ENCODE assay signal across 11 cellular contexts in the genomic region with DNA sequence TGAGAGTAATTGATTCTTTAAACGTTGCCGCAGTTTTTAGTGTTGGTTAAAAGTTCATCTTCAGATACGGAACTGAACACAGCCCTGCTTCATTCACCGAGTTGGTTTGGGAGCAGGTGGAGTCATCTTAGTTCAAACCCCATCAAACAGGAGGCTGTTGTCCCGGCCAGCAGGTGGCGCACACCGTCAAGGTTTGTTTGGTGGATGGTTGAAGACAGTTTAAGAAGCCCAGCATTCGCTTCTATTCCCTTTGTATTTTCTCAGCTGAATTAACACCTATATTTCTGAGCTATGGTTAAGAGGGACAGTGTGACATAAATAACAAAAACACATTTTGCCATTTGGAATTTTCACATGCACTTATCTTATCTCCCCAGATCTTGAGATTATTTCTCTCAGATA. TPM values are rescaled to one million over a fixed set of nuclear protein-coding genes. Genes with fewer than 3 reads are reported as not detected.
DNase-seq lines count a peak whose midpoint lies in the region; ATAC-seq, FAIRE-seq and TF ChIP-seq lines count a peak whose summit lies in the region.
"Not testable (repeated sequence)": the region's sequence is repeated elsewhere in the genome, so short reads cannot be mapped to it uniquely, and the experiment has no call there.
"Had no signal": no experiment of that assay in that cellular context is flagged by ENCODE, and none has a peak within 500 bp of the region (broad histone marks: within the 10 kb centered on the region; RNA-seq: fewer than 3 reads in every experiment).

No MANE protein-coding gene starts in this region.

- POLR2A ChIA-PET in activated CD8-positive, alpha-beta T cell treated with anti-CD3 and anti-CD28 coated beads, Interleukin-2, amount 10 ng/mL, durations not matched to agents 7 days and 5 days (lab: Charles Lee); endothelial cell of umbilical vein (lab: Charles Lee): not testable (repeated sequence)

- not testable (repeated sequence) for H3K36me3 ChIP-seq in endothelial cell of umbilical vein (ENCODE audit: control insufficient read depth in 2 of 2, extremely low read depth in 1 of 2, insufficient read depth in 2 of 2, low read length in 2 of 2); lung (ENCODE audit: control insufficient read depth in 2 of 2, insufficient read depth in 2 of 2, low read length in 2 of 2)

- H3K4me2 ChIP-seq in endothelial cell of umbilical vein (ENCODE audit: insufficient read depth, low read length) = not testable (repeated sequence)

- peak; percentile 77 for ATAC-seq in GM21360 (IDR thresholded peaks at IDR 0.05; ENCODE audit: unreplicated experiment)
- ATAC-seq in HG02884 (IDR thresholded peaks at IDR 0.05; ENCODE audit: unreplicated experiment) = peak; percentile 95
- peak; percentile 83 for ATAC-seq in HG03571 (IDR thresholded peaks at IDR 0.05; ENCODE audit: unreplicated experiment)
- peak; percentile 88 for ATAC-seq in activated CD8-positive, alpha-beta T cell treated with anti-CD3 and anti-CD28 coated beads, Interleukin-2, amount 10 ng/mL, durations not matched to agents 7 days and 5 days
- peak; percentile 69 for ATAC-seq in lung (ENCODE audit: insufficient read depth, low FRiP score)
- ATAC-seq in stimulated activated naive B cell treated with anti-CD40 and anti-IgM and Interleukin-4, amounts not matched to agents 10 μg/mL and 1 μg/mL and 100 μg/mL, for 72 hours (replicated peaks) = peak; percentile 89 to 92

- 8 to 9% methylated on average over 4 of the region's 8 CpGs for WGBS in lung, 2 donors

- H3K36me3 Mint-ChIP-seq in activated CD8-positive, alpha-beta T cell treated with anti-CD3 and anti-CD28 coated beads, Interleukin-2, amount 10 ng/mL, durations not matched to agents 7 days and 5 days (ENCODE audit: low read depth); stimulated activated naive B cell treated with anti-CD40 and anti-IgM and Interleukin-4, amounts not matched to agents 10 μg/mL and 1 μg/mL and 100 μg/mL, for 72 hours: not testable (repeated sequence)

- FAIRE-seq in endothelial cell of umbilical vein (lab: Jason Lieb, UNC) = peak; percentile 98

- not testable (repeated sequence) for H2AFZ ChIP-seq in endothelial cell of umbilical vein (ENCODE audit: low read depth, low read length)

- not testable (repeated sequence) for H3K4me1 Mint-ChIP-seq in activated CD8-positive, alpha-beta T cell treated with anti-CD3 and anti-CD28 coated beads, Interleukin-2, amount 10 ng/mL, durations not matched to agents 7 days and 5 days (ENCODE audit: low read depth); stimulated activated naive B cell treated with anti-CD40 and anti-IgM and Interleukin-4, amounts not matched to agents 10 μg/mL and 1 μg/mL and 100 μg/mL, for 72 hours

- not testable (repeated sequence) for H3K4me3 Mint-ChIP-seq in activated CD8-positive, alpha-beta T cell treated with anti-CD3 and anti-CD28 coated beads, Interleukin-2, amount 10 ng/mL, durations not matched to agents 7 days and 5 days; stimulated activated naive B cell treated with anti-CD40 and anti-IgM and Interleukin-4, amounts not matched to agents 10 μg/mL and 1 μg/mL and 100 μg/mL, for 72 hours

- BruUV-seq in endothelial cell of umbilical vein (replicated peaks; lab: Mats Ljungman, UMichigan) = not testable (repeated sequence)

- not testable (repeated sequence) for H3K79me2 ChIP-seq in endothelial cell of umbilical vein (ENCODE audit: control insufficient read depth, insufficient read depth, low read length)

- intact Hi-C loops in endothelial cell of umbilical vein (cut with micrococcal nuclease) = not testable (repeated sequence)

- not testable (repeated sequence) for H3K9me3 Mint-ChIP-seq in activated CD8-positive, alpha-beta T cell treated with anti-CD3 and anti-CD28 coated beads, Interleukin-2, amount 10 ng/mL, durations not matched to agents 7 days and 5 days (ENCODE audit: insufficient read depth); stimulated activated naive B cell treated with anti-CD40 and anti-IgM and Interleukin-4, amounts not matched to agents 10 μg/mL and 1 μg/mL and 100 μg/mL, for 72 hours

- H3K4me3 ChIP-seq in endothelial cell of umbilical vein (replicated peaks in 1 of 3; ENCODE audit: insufficient read depth in 1 of 3, low read depth in 1 of 3, low read length in 3 of 3); lung: not testable (repeated sequence)

- H3K27me3 Mint-ChIP-seq in activated CD8-positive, alpha-beta T cell treated with anti-CD3 and anti-CD28 coated beads, Interleukin-2, amount 10 ng/mL, durations not matched to agents 7 days and 5 days (ENCODE audit: low read depth); stimulated activated naive B cell treated with anti-CD40 and anti-IgM and Interleukin-4, amounts not matched to agents 10 μg/mL and 1 μg/mL and 100 μg/mL, for 72 hours: not testable (repeated sequence)

- CTCF ChIA-PET in activated CD8-positive, alpha-beta T cell treated with anti-CD3 and anti-CD28 coated beads, Interleukin-2, amount 10 ng/mL, durations not matched to agents 7 days and 5 days (lab: Charles Lee); endothelial cell of umbilical vein (lab: Charles Lee): not testable (repeated sequence)

- H4K20me1 ChIP-seq in endothelial cell of umbilical vein (replicated peaks; ENCODE audit: control insufficient read depth, extremely low read depth, insufficient read depth, low read length) = not testable (repeated sequence)

- not testable (repeated sequence) for H3K27ac Mint-ChIP-seq in activated CD8-positive, alpha-beta T cell treated with anti-CD3 and anti-CD28 coated beads, Interleukin-2, amount 10 ng/mL, durations not matched to agents 7 days and 5 days; stimulated activated naive B cell treated with anti-CD40 and anti-IgM and Interleukin-4, amounts not matched to agents 10 μg/mL and 1 μg/mL and 100 μg/mL, for 72 hours

- not testable (repeated sequence) for H3K9me1 ChIP-seq in endothelial cell of umbilical vein (replicated peaks; ENCODE audit: control insufficient read depth, extremely low read depth, insufficient read depth, low read length)

- not testable (repeated sequence) for H3K27ac ChIP-seq in endothelial cell of umbilical vein (ENCODE audit: insufficient read depth, low read depth, low read length); lung (ENCODE audit: low read depth in 1 of 2, low read length in 1 of 2)

- TF ChIP-seq CTCF in GM12873 (IDR thresholded peaks at IDR 0.05; ENCODE audit: insufficient read depth, low read depth, low read length, missing control alignments) = peak; percentile 7
- not testable (repeated sequence) for TF ChIP-seq CTCF in endothelial cell of umbilical vein (IDR thresholded peaks at IDR 0.05; ENCODE audit: extremely low read depth in 1 of 2, insufficient read depth in 1 of 2, low read depth in 1 of 2, low read length in 2 of 2); lung (IDR thresholded peaks at IDR 0.05; ENCODE audit: control extremely low read depth, extremely low read depth)

- not testable (repeated sequence) for TF ChIP-seq POLR2A in endothelial cell of umbilical vein (IDR thresholded peaks at IDR 0.05; ENCODE audit: low read depth, low read length)

- H3K27me3 ChIP-seq in endothelial cell of umbilical vein (ENCODE audit: control insufficient read depth in 2 of 2, insufficient read depth in 2 of 2, low read length in 2 of 2); lung (ENCODE audit: control insufficient read depth, insufficient read depth): not testable (repeated sequence)

- not testable (repeated sequence) for H3K9me3 ChIP-seq in endothelial cell of umbilical vein (replicated peaks; ENCODE audit: control insufficient read depth, insufficient read depth, low read length); lung (ENCODE audit: control insufficient read depth in 2 of 2, insufficient read depth in 1 of 2, low read length in 1 of 2)

- H3K4me1 ChIP-seq in endothelial cell of umbilical vein (ENCODE audit: control insufficient read depth, extremely low read depth, insufficient read depth, low read length); lung (ENCODE audit: control insufficient read depth in 2 of 2, insufficient read depth in 2 of 2, low read length in 2 of 2): not testable (repeated sequence)

- H3K9ac ChIP-seq in endothelial cell of umbilical vein (replicated peaks; ENCODE audit: extremely low read depth, insufficient read depth, low read length) = not testable (repeated sequence)

- dilution Hi-C loops in endothelial cell of umbilical vein (cut with MboI; ENCODE audit: extremely low pct_ligation_motif_present, low sequenced_read_pairs) = not testable (repeated sequence)

- DNase-seq in activated CD8-positive, alpha-beta T cell treated with anti-CD3 and anti-CD28 coated beads, Interleukin-2, amount 10 ng/mL, durations not matched to agents 7 days and 5 days; endothelial cell of umbilical vein (ENCODE audit: low read depth, low spot score); lung (ENCODE audit: low spot score); stimulated activated naive B cell treated with anti-CD40 and anti-IgM and Interleukin-4, amounts not matched to agents 10 μg/mL and 1 μg/mL and 100 μg/mL, for 72 hours: not testable (repeated sequence)

RNA-seq across cellular contexts. Expression of a gene that starts 25.1 kb away (rescaled TPM):
- not detected for total RNA-seq in activated CD8-positive, alpha-beta T cell treated with anti-CD3 and anti-CD28 coated beads, Interleukin-2, amount 10 ng/mL, durations not matched to agents 7 days and 5 days
- total RNA-seq in endothelial cell of umbilical vein = not detected in 2 replicates
- polyA plus RNA-seq in endothelial cell of umbilical vein = not detected in 2 replicates
- not detected in 2 replicates for polyA plus RNA-seq in endothelial cell of umbilical vein (2011; cell fraction: cytosol; rRNA removed)
- not detected in 2 replicates for polyA plus RNA-seq in endothelial cell of umbilical vein (2011; cell fraction: nucleus; rRNA removed)
- not detected in 2 replicates for polyA plus RNA-seq in endothelial cell of umbilical vein (2012)
- not detected in 2 replicates for polyA minus RNA-seq in endothelial cell of umbilical vein
- polyA minus RNA-seq in endothelial cell of umbilical vein (2011; cell fraction: cytosol; rRNA and poly(A)+ RNA removed) = not detected
- polyA minus RNA-seq in endothelial cell of umbilical vein (2011; cell fraction: nucleus; rRNA and poly(A)+ RNA removed) = not detected in 2 replicates
- total RNA-seq in lung = under 1 TPM in 1 of 2 donors, not detected in 1; 0.23 TPM
- under 1 TPM in 1 of 2 donors, not detected in 1; 0.02 TPM for polyA plus RNA-seq in lung
- total RNA-seq: activated CD4-positive, alpha-beta memory T cell treated with anti-CD3 and anti-CD28 coated beads for 36 hours; cardiac muscle cell; M059J had no signal
- polyA plus RNA-seq: cardiac muscle cell had no signal
